1 cellular context compared by ENCODE assay signal in the genomic region with DNA sequence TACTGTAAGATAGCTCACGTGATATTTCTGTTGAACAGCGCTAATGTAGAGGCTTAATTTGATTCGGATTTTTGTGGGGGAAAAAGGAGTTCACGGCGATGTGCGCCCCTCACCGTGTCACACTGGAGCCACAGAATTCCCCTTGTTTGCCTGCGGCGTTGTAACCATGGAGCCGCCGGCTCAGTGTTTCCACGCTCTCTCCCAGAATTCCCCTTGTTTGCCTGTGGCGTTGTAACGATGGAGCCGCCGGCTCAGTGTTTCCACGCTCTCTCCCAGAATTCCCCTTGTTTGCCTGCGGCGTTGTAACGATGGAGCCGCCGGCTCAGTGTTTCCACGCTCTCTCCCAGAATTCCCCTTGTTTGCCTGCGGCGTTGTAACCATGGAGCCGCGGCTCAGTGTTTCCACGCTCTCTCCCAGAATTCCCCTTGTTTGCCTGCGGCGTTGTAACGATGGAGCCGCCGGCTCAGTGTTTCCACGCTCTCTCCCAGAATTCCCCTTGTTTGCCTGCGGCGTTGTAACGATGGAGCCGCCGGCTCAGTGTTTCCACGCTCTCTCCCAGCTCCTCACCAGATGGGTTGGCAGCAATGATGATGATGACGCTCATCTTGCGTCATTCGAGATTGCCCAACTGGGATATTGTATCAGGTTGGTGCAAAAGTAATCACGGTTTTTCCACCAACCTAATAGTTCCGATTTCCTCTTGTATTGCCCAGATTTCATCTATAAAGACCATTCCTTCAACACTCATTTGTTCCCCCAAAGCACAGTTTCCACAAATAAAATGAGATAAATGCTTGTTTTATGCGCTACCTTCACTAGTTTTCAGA.
TF ChIP-seq lines count a peak whose summit lies in the region.
"Not testable (repeated sequence)": the region's sequence is repeated elsewhere in the genome, so short reads cannot be mapped to it uniquely, and the experiment has no call there.

No MANE protein-coding gene starts in this region.

TF ChIP-seq in K562, 482 proteins besides CTCF, POLR2A, EP300 and RAD21:
- TF ChIP-seq CEBPB (tag; IDR thresholded peaks at IDR 0.05) (peak; percentile 83), HNRNPLL (IDR thresholded peaks at IDR 0.05; ENCODE audit: low read depth, low read length, poor library complexity, severe bottlenecking) (peak; percentile 46), TRIM24 (IDR thresholded peaks at IDR 0.05) (peak in 1 of 2 experiments; percentile 27; a peak in 1 of 4 replicates), RFX1 (IDR thresholded peaks at IDR 0.05) (peak; percentile 37), FOXJ2 (tag; IDR thresholded peaks at IDR 0.05) (peak; percentile 94), CREB1 (IDR thresholded peaks at IDR 0.05) (peak; percentile 67), CREB1 (CRISPR knock-in tag; IDR thresholded peaks at IDR 0.05) (peak; percentile 74), ZNF584 (CRISPR knock-in tag; IDR thresholded peaks at IDR 0.05; ENCODE audit: low read depth) (0 out of 2 replicates have a peak, but pooled peaks have one; percentile 51), CREM (IDR thresholded peaks at IDR 0.05; ENCODE audit: low read depth) (peak; percentile 88), HCFC1 (IDR thresholded peaks at IDR 0.05; ENCODE audit: low read depth, low read length) (peak; percentile 58), MYC (IDR thresholded peaks at IDR 0.05; ENCODE audit: low read depth, low read length) (peak; percentile 40; the same call in 1 of the 2 replicates), ZNF143 (CRISPR knock-in tag; IDR thresholded peaks at IDR 0.05) (peak; percentile 78), RBFOX2 (IDR thresholded peaks at IDR 0.05; ENCODE audit: low read depth, low read length) (peak; percentile 56), NR2C2 (tag; IDR thresholded peaks at IDR 0.05) (peak; percentile 52), CEBPG (CRISPR knock-in tag; IDR thresholded peaks at IDR 0.05) (peak; percentile 87), CEBPG (tag; conservative IDR thresholded peaks at IDR 0.05 in 1 of 2, IDR thresholded peaks at IDR 0.05 in 1 of 2) (peak; percentile 79 to 94), FOSL1 (tag; conservative IDR thresholded peaks at IDR 0.05) (peak; percentile 78), ZBTB17 (CRISPR knock-in tag; IDR thresholded peaks at IDR 0.05) (peak; percentile 80), POLR2G (IDR thresholded peaks at IDR 0.05; ENCODE audit: low read depth, low read length) (0 out of 2 replicates have a peak, but pooled peaks have one; percentile 31), JUND (tag; IDR thresholded peaks at IDR 0.05; ENCODE audit: borderline replicate concordance, low read depth, low read length) (peak; percentile 38; the same call in 2 of the 3 replicates), ATF1 (tag; IDR thresholded peaks at IDR 0.05) (peak; percentile 71; the same call in 1 of the 2 replicates)
- TF ChIP-seq, protein P1, sequence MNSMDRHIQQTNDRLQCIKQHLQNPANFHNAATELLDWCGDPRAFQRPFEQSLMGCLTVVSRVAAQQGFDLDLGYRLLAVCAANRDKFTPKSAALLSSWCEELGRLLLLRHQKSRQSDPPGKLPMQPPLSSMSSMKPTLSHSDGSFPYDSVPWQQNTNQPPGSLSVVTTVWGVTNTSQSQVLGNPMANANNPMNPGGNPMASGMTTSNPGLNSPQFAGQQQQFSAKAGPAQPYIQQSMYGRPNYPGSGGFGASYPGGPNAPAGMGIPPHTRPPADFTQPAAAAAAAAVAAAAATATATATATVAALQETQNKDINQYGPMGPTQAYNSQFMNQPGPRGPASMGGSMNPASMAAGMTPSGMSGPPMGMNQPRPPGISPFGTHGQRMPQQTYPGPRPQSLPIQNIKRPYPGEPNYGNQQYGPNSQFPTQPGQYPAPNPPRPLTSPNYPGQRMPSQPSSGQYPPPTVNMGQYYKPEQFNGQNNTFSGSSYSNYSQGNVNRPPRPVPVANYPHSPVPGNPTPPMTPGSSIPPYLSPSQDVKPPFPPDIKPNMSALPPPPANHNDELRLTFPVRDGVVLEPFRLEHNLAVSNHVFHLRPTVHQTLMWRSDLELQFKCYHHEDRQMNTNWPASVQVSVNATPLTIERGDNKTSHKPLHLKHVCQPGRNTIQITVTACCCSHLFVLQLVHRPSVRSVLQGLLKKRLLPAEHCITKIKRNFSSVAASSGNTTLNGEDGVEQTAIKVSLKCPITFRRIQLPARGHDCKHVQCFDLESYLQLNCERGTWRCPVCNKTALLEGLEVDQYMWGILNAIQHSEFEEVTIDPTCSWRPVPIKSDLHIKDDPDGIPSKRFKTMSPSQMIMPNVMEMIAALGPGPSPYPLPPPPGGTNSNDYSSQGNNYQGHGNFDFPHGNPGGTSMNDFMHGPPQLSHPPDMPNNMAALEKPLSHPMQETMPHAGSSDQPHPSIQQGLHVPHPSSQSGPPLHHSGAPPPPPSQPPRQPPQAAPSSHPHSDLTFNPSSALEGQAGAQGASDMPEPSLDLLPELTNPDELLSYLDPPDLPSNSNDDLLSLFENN (IDR thresholded peaks at IDR 0.05; ENCODE audit: low read depth in 2 of 2, low read length in 2 of 2): peak in 1 of 2 experiments; percentile 70; a peak in 2 of 4 replicates
- TF ChIP-seq, protein P2, sequence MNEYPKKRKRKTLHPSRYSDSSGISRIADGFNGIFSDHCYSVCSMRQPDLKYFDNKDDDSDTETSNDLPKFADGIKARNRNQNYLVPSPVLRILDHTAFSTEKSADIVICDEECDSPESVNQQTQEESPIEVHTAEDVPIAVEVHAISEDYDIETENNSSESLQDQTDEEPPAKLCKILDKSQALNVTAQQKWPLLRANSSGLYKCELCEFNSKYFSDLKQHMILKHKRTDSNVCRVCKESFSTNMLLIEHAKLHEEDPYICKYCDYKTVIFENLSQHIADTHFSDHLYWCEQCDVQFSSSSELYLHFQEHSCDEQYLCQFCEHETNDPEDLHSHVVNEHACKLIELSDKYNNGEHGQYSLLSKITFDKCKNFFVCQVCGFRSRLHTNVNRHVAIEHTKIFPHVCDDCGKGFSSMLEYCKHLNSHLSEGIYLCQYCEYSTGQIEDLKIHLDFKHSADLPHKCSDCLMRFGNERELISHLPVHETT (CRISPR knock-in tag; conservative IDR thresholded peaks at IDR 0.05 in 1 of 2, IDR thresholded peaks at IDR 0.05 in 1 of 2): peak in 1 of 2 experiments; percentile 63; a peak in 1 of 4 replicates
- TF ChIP-seq, protein P3, sequence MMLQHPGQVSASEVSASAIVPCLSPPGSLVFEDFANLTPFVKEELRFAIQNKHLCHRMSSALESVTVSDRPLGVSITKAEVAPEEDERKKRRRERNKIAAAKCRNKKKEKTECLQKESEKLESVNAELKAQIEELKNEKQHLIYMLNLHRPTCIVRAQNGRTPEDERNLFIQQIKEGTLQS (IDR thresholded peaks at IDR 0.05): peak; percentile 78
- TF ChIP-seq, protein P3 (CRISPR knock-in tag; conservative IDR thresholded peaks at IDR 0.05): not testable (repeated sequence)
- TF ChIP-seq MYC (CRISPR knock-in tag; IDR thresholded peaks at IDR 0.05; ENCODE audit: borderline replicate concordance, low read depth); NR2C2 (CRISPR knock-in tag; IDR thresholded peaks at IDR 0.05); JUND (IDR thresholded peaks at IDR 0.05; ENCODE audit: borderline replicate concordance, low read depth, low read length); ATF1 (CRISPR knock-in tag; IDR thresholded peaks at IDR 0.05): not testable (repeated sequence)
- TF ChIP-seq, protein P4, sequence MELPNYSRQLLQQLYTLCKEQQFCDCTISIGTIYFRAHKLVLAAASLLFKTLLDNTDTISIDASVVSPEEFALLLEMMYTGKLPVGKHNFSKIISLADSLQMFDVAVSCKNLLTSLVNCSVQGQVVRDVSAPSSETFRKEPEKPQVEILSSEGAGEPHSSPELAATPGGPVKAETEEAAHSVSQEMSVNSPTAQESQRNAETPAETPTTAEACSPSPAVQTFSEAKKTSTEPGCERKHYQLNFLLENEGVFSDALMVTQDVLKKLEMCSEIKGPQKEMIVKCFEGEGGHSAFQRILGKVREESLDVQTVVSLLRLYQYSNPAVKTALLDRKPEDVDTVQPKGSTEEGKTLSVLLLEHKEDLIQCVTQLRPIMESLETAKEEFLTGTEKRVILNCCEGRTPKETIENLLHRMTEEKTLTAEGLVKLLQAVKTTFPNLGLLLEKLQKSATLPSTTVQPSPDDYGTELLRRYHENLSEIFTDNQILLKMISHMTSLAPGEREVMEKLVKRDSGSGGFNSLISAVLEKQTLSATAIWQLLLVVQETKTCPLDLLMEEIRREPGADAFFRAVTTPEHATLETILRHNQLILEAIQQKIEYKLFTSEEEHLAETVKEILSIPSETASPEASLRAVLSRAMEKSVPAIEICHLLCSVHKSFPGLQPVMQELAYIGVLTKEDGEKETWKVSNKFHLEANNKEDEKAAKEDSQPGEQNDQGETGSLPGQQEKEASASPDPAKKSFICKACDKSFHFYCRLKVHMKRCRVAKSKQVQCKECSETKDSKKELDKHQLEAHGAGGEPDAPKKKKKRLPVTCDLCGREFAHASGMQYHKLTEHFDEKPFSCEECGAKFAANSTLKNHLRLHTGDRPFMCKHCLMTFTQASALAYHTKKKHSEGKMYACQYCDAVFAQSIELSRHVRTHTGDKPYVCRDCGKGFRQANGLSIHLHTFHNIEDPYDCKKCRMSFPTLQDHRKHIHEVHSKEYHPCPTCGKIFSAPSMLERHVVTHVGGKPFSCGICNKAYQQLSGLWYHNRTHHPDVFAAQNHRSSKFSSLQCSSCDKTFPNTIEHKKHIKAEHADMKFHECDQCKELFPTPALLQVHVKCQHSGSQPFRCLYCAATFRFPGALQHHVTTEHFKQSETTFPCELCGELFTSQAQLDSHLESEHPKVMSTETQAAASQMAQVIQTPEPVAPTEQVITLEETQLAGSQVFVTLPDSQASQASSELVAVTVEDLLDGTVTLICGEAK (IDR thresholded peaks at IDR 0.05): peak; percentile 68
- TF ChIP-seq, protein P4 (CRISPR knock-in tag; IDR thresholded peaks at IDR 0.05): not testable (repeated sequence)
- TF ChIP-seq, protein P5, sequence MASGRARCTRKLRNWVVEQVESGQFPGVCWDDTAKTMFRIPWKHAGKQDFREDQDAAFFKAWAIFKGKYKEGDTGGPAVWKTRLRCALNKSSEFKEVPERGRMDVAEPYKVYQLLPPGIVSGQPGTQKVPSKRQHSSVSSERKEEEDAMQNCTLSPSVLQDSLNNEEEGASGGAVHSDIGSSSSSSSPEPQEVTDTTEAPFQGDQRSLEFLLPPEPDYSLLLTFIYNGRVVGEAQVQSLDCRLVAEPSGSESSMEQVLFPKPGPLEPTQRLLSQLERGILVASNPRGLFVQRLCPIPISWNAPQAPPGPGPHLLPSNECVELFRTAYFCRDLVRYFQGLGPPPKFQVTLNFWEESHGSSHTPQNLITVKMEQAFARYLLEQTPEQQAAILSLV (tag; IDR thresholded peaks at IDR 0.05): 0 out of 2 replicates have a peak, but pooled peaks have one; percentile 11
- TF ChIP-seq, protein P6, sequence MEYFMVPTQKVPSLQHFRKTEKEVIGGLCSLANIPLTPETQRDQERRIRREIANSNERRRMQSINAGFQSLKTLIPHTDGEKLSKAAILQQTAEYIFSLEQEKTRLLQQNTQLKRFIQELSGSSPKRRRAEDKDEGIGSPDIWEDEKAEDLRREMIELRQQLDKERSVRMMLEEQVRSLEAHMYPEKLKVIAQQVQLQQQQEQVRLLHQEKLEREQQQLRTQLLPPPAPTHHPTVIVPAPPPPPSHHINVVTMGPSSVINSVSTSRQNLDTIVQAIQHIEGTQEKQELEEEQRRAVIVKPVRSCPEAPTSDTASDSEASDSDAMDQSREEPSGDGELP (CRISPR knock-in tag; IDR thresholded peaks at IDR 0.05; ENCODE audit: borderline replicate concordance): peak; percentile 46
- TF ChIP-seq, protein P7, sequence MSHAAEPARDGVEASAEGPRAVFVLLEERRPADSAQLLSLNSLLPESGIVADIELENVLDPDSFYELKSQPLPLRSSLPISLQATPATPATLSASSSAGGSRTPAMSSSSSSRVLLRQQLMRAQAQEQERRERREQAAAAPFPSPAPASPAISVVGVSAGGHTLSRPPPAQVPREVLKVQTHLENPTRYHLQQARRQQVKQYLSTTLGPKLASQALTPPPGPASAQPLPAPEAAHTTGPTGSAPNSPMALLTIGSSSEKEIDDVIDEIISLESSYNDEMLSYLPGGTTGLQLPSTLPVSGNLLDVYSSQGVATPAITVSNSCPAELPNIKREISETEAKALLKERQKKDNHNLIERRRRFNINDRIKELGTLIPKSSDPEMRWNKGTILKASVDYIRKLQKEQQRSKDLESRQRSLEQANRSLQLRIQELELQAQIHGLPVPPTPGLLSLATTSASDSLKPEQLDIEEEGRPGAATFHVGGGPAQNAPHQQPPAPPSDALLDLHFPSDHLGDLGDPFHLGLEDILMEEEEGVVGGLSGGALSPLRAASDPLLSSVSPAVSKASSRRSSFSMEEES (CRISPR knock-in tag; IDR thresholded peaks at IDR 0.05): peak; percentile 46
- TF ChIP-seq, protein P8, sequence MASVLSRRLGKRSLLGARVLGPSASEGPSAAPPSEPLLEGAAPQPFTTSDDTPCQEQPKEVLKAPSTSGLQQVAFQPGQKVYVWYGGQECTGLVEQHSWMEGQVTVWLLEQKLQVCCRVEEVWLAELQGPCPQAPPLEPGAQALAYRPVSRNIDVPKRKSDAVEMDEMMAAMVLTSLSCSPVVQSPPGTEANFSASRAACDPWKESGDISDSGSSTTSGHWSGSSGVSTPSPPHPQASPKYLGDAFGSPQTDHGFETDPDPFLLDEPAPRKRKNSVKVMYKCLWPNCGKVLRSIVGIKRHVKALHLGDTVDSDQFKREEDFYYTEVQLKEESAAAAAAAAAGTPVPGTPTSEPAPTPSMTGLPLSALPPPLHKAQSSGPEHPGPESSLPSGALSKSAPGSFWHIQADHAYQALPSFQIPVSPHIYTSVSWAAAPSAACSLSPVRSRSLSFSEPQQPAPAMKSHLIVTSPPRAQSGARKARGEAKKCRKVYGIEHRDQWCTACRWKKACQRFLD (CRISPR knock-in tag; IDR thresholded peaks at IDR 0.05): peak; percentile 56; the same call in 1 of the 2 replicates
TF ChIP-seq in K562: peak in this region for 27; not testable (repeated sequence) for 455.
